17 cellular contexts compared by ENCODE assay signal in the genomic region with DNA sequence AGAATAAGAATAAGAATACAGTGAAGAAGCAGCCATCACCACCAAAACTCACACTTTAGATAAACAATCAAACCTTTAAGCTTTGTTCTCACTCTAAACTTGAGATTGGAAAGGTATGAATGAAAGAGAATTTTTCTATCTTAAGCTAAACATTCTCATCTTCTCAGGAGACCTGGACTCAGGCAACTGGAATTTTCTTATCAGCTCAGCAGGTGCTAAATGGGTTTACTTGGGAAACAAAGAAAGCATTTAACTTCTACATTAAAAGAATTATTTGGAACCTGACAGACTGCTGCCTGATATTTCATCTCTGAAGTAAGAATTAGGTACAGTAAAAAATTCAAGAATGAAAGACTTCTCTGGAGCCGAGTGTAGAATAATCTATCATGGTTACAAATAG. TPM values are rescaled to one million over a fixed set of nuclear protein-coding genes. Genes with fewer than 3 reads are reported as not detected.
DNase-seq lines count a peak whose midpoint lies in the region; ATAC-seq and TF ChIP-seq lines count a peak whose summit lies in the region.
"Had no signal": no experiment of that assay in that cellular context is flagged by ENCODE, and none has a peak within 500 bp of the region (broad histone marks: within the 10 kb centered on the region; RNA-seq: fewer than 3 reads in every experiment).

No MANE protein-coding gene starts in this region.

- no peak overlapping the region for H2AK5ac ChIP-seq in mesendoderm (ENCODE audit: low read length)

- H3K4me1 ChIP-seq in GM23338 (ENCODE audit: insufficient read depth): peaks cover 22% of the 10 kb centered on the region; the same call in 1 of the 2 replicates
- H3K4me1 ChIP-seq in mesendoderm (ENCODE audit: control insufficient read depth, low read depth, low read length): peaks cover 5% of the 10 kb centered on the region

- H2AFZ ChIP-seq in GM23338: no peak overlapping the region
- H2AFZ ChIP-seq: GM23248 had no signal

- H3K27me3 Mint-ChIP-seq in GM23338 (ENCODE audit: insufficient read depth, low read depth, poor library complexity) (no peaks in the 10 kb centered on the region), T-helper 17 cell (no peaks in the 10 kb centered on the region)
- H3K27me3 Mint-ChIP-seq: CD4-positive, alpha-beta T cell had no signal

- no peaks in the 10 kb centered on the region for H3K9me3 ChIP-seq in T-helper 17 cell (ENCODE audit: control insufficient read depth, low read length, poor library complexity, severe bottlenecking)

- no peaks in the 10 kb centered on the region for H3F3A ChIP-seq in GM23338 (replicated peaks; ENCODE audit: low read depth)

- no peak overlapping the region for H3K27ac Mint-ChIP-seq in GM23338
- H3K27ac Mint-ChIP-seq in T-helper 17 cell: no peak overlapping the region
- H3K27ac Mint-ChIP-seq: CD4-positive, alpha-beta T cell had no signal

- no peak for DNase-seq in GM23338 (ENCODE audit: low spot score)
- no peak for DNase-seq in T-helper 17 cell
- DNase-seq in mesendoderm: peak; percentile 85
- DNase-seq: AML-193; CD4-positive, alpha-beta T cell; DND-41; EL; GM23248; HCEC 1CT; KG1 had no signal

- H3K79me1 ChIP-seq in mesendoderm (ENCODE audit: low read length): no peaks in the 10 kb centered on the region

- H3K4me3 Mint-ChIP-seq in GM23338 (no peak overlapping the region), T-helper 17 cell (peak overlapping the region; percentile 4)
- H3K4me3 Mint-ChIP-seq: CD4-positive, alpha-beta T cell had no signal

- no peak overlapping the region for H4K5ac ChIP-seq in mesendoderm (ENCODE audit: low read length)

- no peak overlapping the region for H3K18ac ChIP-seq in mesendoderm (ENCODE audit: low read length)

- H3K4me3 ChIP-seq in GM23338: no peak overlapping the region
- H3K4me3 ChIP-seq in mesendoderm (ENCODE audit: low read length): no peak overlapping the region
- H3K4me3 ChIP-seq: GM12878, GM23248 had no signal

- WGBS in mesendoderm (ENCODE audit: extremely low coverage, insufficient coverage, low lambda C conversion rate): no CpG with 5 or more reads among the region's 1 CpG

- no peak overlapping the region for H3K4ac ChIP-seq in mesendoderm (ENCODE audit: low read depth, low read length)

- no peak overlapping the region for H3K56ac ChIP-seq in mesendoderm (ENCODE audit: low read length)

- H4K20me1 ChIP-seq in GM23338 (replicated peaks; ENCODE audit: insufficient read depth): no peaks in the 10 kb centered on the region

- no peak overlapping the region for H2BK5ac ChIP-seq in mesendoderm (ENCODE audit: low read length)

- no peak overlapping the region for H2BK15ac ChIP-seq in mesendoderm (replicated peaks; ENCODE audit: low read depth)

- no peak overlapping the region for H2BK120ac ChIP-seq in mesendoderm (ENCODE audit: low read depth, low read length)

- H3K36me3 Mint-ChIP-seq in GM23338 (ENCODE audit: low read depth): no peaks in the 10 kb centered on the region
- H3K36me3 Mint-ChIP-seq in T-helper 17 cell (ENCODE audit: low read depth): no peaks in the 10 kb centered on the region

- H3K4me1 Mint-ChIP-seq in GM23338: peaks cover 17% of the 10 kb centered on the region
- H3K4me1 Mint-ChIP-seq in T-helper 17 cell: peaks cover 2% of the 10 kb centered on the region

- TF ChIP-seq CTCF in GM23338 (conservative IDR thresholded peaks at IDR 0.05; ENCODE audit: low read depth in 2 of 2): no peak

- no peaks in the 10 kb centered on the region for H3K9me3 Mint-ChIP-seq in GM23338
- H3K9me3 Mint-ChIP-seq: CD4-positive, alpha-beta T cell had no signal

- no peak overlapping the region for H4K8ac ChIP-seq in mesendoderm (ENCODE audit: low read depth, low read length)

- H3K27me3 ChIP-seq in GM23338 (ENCODE audit: insufficient read depth) (no peaks in the 10 kb centered on the region), mesendoderm (ENCODE audit: insufficient read depth, low read length, poor library complexity) (no peaks in the 10 kb centered on the region)

- H3K79me2 ChIP-seq in GM23338 (replicated peaks; ENCODE audit: insufficient read depth) (no peaks in the 10 kb centered on the region), mesendoderm (ENCODE audit: control insufficient read depth, insufficient read depth, low read length) (no peaks in the 10 kb centered on the region)

- H3K9ac ChIP-seq in mesendoderm (ENCODE audit: low read length): no peak overlapping the region
- H3K9ac ChIP-seq: GM23248 had no signal

- no peak overlapping the region for H3K23ac ChIP-seq in mesendoderm (ENCODE audit: low read length)

- H3K27ac ChIP-seq in GM23338 (ENCODE audit: low read depth) (no peak overlapping the region), mesendoderm (ENCODE audit: low read depth, low read length) (no peak overlapping the region)
- H3K27ac ChIP-seq: C4-2B, GM23248 had no signal

- 0 out of 2 replicates have a peak, but pooled peaks cover 6% of the 10 kb centered on the region for H3K9me2 ChIP-seq in GM23338 (ENCODE audit: insufficient read depth)

- no peaks in the 10 kb centered on the region for H3K36me3 ChIP-seq in GM23338 (ENCODE audit: insufficient read depth)
- no peaks in the 10 kb centered on the region for H3K36me3 ChIP-seq in mesendoderm (ENCODE audit: control insufficient read depth, insufficient read depth, low read length)

- ATAC-seq in GM23338 (no peak), T-helper 17 cell (no peak), GM18868 (IDR thresholded peaks at IDR 0.05; ENCODE audit: unreplicated experiment) (no peak), HG03565 (IDR thresholded peaks at IDR 0.05; ENCODE audit: unreplicated experiment) (no peak), GM21786 (IDR thresholded peaks at IDR 0.05; ENCODE audit: unreplicated experiment) (no peak)
- ATAC-seq: GM12878 had no signal

- H3K4me2 ChIP-seq in GM23338: 0 out of 2 replicates have a peak overlapping the region, but pooled peaks have one; percentile 40
- no peak overlapping the region for H3K4me2 ChIP-seq in mesendoderm (ENCODE audit: low read length)

TF ChIP-seq in GM23338, 12 proteins besides CTCF, POLR2A, EP300 and RAD21 (continues in another document):
- TF ChIP-seq CREB1 (CRISPR knock-in tag; IDR thresholded peaks at IDR 0.05; ENCODE audit: low read depth): no peak
- TF ChIP-seq POLR2AphosphoS5 (IDR thresholded peaks at IDR 0.05; ENCODE audit: low read depth): no peak

RNA-seq across cellular contexts. Expression of a gene that starts 20.7 kb away (rescaled TPM):
- total RNA-seq in GM23338 (2014; rRNA removed; shearing (Covaris generic)): not detected in 2 replicates
- polyA plus RNA-seq in GM23338 (2016; fragmentation: Nextera tagmentation; extraction: Ambion mirVana): not detected in 2 replicates
- not detected for total RNA-seq in T-helper 17 cell
- not detected for polyA plus RNA-seq in mesendoderm (2013, experiment 1 of 2)
- not detected for polyA plus RNA-seq in mesendoderm (2013, experiment 2 of 2)
- total RNA-seq: CD4-positive, alpha-beta T cell; G401; GM12878; GM23248 had no signal
- polyA plus RNA-seq: BJ, GM12878, GM23248 had no signal

RNA-seq across cellular contexts. Expression of a gene that starts 32.8 kb away (rescaled TPM):
- not detected in 2 replicates for total RNA-seq in GM23338 (2014; rRNA removed; shearing (Covaris generic))
- polyA plus RNA-seq in GM23338 (2016; fragmentation: Nextera tagmentation; extraction: Ambion mirVana): 0.26 and 0.27 TPM in 2 replicates
- total RNA-seq in T-helper 17 cell: not detected
- not detected for polyA plus RNA-seq in mesendoderm (2013, experiment 1 of 2)
- polyA plus RNA-seq in mesendoderm (2013, experiment 2 of 2): 0.03 TPM
- total RNA-seq: CD4-positive, alpha-beta T cell; G401 had no signal
